In genomic region chr11:20609727-20610707, GRCh38 we compare ENCODE assay signal across 1 cellular context.
TF ChIP-seq lines count a peak whose summit lies in the region.

No MANE protein-coding gene starts in this region.

TF ChIP-seq in HEK293, 187 proteins besides CTCF, POLR2A, EP300 and RAD21 (continued from another document):
- TF ChIP-seq, protein P1, sequence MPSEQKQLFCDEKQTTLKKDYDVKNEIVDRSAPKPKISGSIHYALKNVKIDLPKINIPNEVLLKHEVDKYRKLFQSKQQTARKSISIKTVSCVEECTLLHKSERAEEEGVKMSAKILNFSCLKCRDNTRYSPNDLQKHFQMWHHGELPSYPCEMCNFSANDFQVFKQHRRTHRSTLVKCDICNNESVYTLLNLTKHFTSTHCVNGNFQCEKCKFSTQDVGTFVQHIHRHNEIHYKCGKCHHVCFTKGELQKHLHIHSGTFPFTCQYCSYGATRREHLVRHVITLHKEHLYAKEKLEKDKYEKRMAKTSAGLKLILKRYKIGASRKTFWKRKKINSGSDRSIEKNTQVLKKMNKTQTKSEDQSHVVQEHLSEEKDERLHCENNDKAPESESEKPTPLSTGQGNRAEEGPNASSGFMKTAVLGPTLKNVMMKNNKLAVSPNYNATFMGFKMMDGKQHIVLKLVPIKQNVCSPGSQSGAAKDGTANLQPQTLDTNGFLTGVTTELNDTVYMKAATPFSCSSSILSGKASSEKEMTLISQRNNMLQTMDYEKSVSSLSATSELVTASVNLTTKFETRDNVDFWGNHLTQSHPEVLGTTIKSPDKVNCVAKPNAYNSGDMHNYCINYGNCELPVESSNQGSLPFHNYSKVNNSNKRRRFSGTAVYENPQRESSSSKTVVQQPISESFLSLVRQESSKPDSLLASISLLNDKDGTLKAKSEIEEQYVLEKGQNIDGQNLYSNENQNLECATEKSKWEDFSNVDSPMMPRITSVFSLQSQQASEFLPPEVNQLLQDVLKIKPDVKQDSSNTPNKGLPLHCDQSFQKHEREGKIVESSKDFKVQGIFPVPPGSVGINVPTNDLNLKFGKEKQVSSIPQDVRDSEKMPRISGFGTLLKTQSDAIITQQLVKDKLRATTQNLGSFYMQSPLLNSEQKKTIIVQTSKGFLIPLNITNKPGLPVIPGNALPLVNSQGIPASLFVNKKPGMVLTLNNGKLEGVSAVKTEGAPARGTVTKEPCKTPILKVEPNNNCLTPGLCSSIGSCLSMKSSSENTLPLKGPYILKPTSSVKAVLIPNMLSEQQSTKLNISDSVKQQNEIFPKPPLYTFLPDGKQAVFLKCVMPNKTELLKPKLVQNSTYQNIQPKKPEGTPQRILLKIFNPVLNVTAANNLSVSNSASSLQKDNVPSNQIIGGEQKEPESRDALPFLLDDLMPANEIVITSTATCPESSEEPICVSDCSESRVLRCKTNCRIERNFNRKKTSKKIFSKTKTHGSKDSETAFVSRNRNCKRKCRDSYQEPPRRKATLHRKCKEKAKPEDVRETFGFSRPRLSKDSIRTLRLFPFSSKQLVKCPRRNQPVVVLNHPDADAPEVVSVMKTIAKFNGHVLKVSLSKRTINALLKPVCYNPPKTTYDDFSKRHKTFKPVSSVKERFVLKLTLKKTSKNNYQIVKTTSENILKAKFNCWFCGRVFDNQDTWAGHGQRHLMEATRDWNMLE (tag by site-specific recombination; conservative IDR thresholded peaks at IDR 0.05; ENCODE audit: low read depth), result 0 out of 2 replicates have a peak, but pooled peaks have one; percentile 22
- peak; percentile 71 for TF ChIP-seq ZNF654 (tag by site-specific recombination; IDR thresholded peaks at IDR 0.05; ENCODE audit: low read depth)
- TF ChIP-seq PRDM10 (tag by site-specific recombination; IDR thresholded peaks at IDR 0.05), result peak; percentile 29; the same call in 1 of the 2 replicates
